In the genomic region with DNA sequence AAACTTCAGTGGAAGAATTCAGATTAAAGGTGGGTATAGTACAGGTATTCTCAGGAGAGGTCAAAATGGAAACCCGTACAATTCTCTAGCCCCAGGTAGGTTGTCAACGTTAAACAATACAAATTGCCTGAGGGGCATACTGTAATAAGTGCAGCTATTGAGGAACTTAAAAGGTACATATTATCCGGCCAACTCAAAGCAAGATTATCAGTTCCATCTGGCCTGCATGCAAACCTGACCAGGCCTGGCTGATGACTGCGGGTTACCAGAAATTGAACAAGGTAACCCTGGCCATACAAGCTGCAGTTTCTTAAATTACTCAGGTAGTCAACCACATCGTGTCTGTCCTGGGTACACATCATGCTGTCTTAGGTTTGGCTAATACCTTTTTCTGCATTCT, we compare ENCODE assay signal across 16 cellular contexts. TPM values are rescaled to one million over a fixed set of nuclear protein-coding genes. Genes with fewer than 3 reads are reported as not detected.
"Had no signal": no experiment of that assay in that cellular context is flagged by ENCODE, and none has a peak within 500 bp of the region (broad histone marks: within the 10 kb centered on the region; RNA-seq: fewer than 3 reads in every experiment).

No MANE protein-coding gene starts in this region.

- H3K4me2 ChIP-seq: PC-9 had no signal

- H3K4me1 Mint-ChIP-seq: activated CD4-positive, alpha-beta memory T cell treated with anti-CD3 and anti-CD28 coated beads, Interleukin-2, amount 10 ng/mL, durations not matched to agents 7 days and 5 days; activated CD4-positive, alpha-beta T cell treated with anti-CD3 and anti-CD28 coated beads for 36 hours; T-cell had no signal

- H3K27me3 Mint-ChIP-seq: activated CD4-positive, alpha-beta memory T cell treated with anti-CD3 and anti-CD28 coated beads, Interleukin-2, amount 10 ng/mL, durations not matched to agents 7 days and 5 days; activated CD4-positive, alpha-beta T cell treated with anti-CD3 and anti-CD28 coated beads for 36 hours; activated naive CD4-positive, alpha-beta T cell treated with anti-CD3 and anti-CD28 coated beads, Interleukin-2, amount 10 ng/mL, durations not matched to agents 7 days and 5 days; activated naive CD8-positive, alpha-beta T cell treated with anti-CD3 and anti-CD28 coated beads for 36 hours; T-cell had no signal

- H3K27ac Mint-ChIP-seq: activated CD4-positive, alpha-beta memory T cell treated with anti-CD3 and anti-CD28 coated beads, Interleukin-2, amount 10 ng/mL, durations not matched to agents 7 days and 5 days; activated CD4-positive, alpha-beta T cell treated with anti-CD3 and anti-CD28 coated beads for 36 hours; activated naive CD4-positive, alpha-beta T cell treated with anti-CD3 and anti-CD28 coated beads, Interleukin-2, amount 10 ng/mL, durations not matched to agents 7 days and 5 days; activated naive CD8-positive, alpha-beta T cell treated with anti-CD3 and anti-CD28 coated beads for 36 hours; activated T-cell treated with anti-CD3 and anti-CD28 coated beads, Interleukin-2, amount 50 U/mL, for 72 hours; activated T-helper 2 cell treated with anti-CD3 and anti-CD28 coated beads, Interferon-gamma antibody, Interleukin-2, Interleukin-4, amounts not matched to agents 10 μg/mL and 5 μg/mL and 100 μg/mL, durations not matched to agents 14 hours and 24 hours and 36 hours; T-cell had no signal

- DNase-seq: NCI-H1048, NCI-H2029 treated with DMSO at 0.1 percent for 48 hours, NCI-H510A treated with DMSO at 0.1 percent for 48 hours, SIG-M5, T1000 had no signal

- H3K4me3 Mint-ChIP-seq: activated CD4-positive, alpha-beta memory T cell treated with anti-CD3 and anti-CD28 coated beads, Interleukin-2, amount 10 ng/mL, durations not matched to agents 7 days and 5 days; activated CD4-positive, alpha-beta T cell treated with anti-CD3 and anti-CD28 coated beads for 36 hours; activated naive CD4-positive, alpha-beta T cell treated with anti-CD3 and anti-CD28 coated beads, Interleukin-2, amount 10 ng/mL, durations not matched to agents 7 days and 5 days; activated naive CD8-positive, alpha-beta T cell treated with anti-CD3 and anti-CD28 coated beads for 36 hours; activated T-cell treated with anti-CD3 and anti-CD28 coated beads, Interleukin-2, amount 50 U/mL, for 72 hours; T-cell had no signal

- H3K9me3 Mint-ChIP-seq: activated CD4-positive, alpha-beta memory T cell treated with anti-CD3 and anti-CD28 coated beads, Interleukin-2, amount 10 ng/mL, durations not matched to agents 7 days and 5 days; activated naive CD4-positive, alpha-beta T cell treated with anti-CD3 and anti-CD28 coated beads, Interleukin-2, amount 10 ng/mL, durations not matched to agents 7 days and 5 days; activated naive CD8-positive, alpha-beta T cell treated with anti-CD3 and anti-CD28 coated beads for 36 hours; activated T-cell treated with anti-CD3 and anti-CD28 coated beads, Interleukin-2, amount 50 U/mL, for 72 hours; activated T-helper 2 cell treated with anti-CD3 and anti-CD28 coated beads, Interferon-gamma antibody, Interleukin-2, Interleukin-4, amounts not matched to agents 10 μg/mL and 5 μg/mL and 100 μg/mL, durations not matched to agents 14 hours and 24 hours and 36 hours; T-cell had no signal

- H3K27ac ChIP-seq: PC-9 had no signal

- H3K4me3 ChIP-seq: K562, PC-9 had no signal

- H2AFZ ChIP-seq: PC-9 had no signal

- H3K36me3 Mint-ChIP-seq: activated naive CD4-positive, alpha-beta T cell treated with anti-CD3 and anti-CD28 coated beads, Interleukin-2, amount 10 ng/mL, durations not matched to agents 7 days and 5 days; activated naive CD8-positive, alpha-beta T cell treated with anti-CD3 and anti-CD28 coated beads for 36 hours; T-cell had no signal

RNA-seq across cellular contexts. Expression of a gene that starts 46.7 kb away (rescaled TPM):
- total RNA-seq: activated CD4-positive, alpha-beta memory T cell treated with anti-CD3 and anti-CD28 coated beads, Interleukin-2, amount 10 ng/mL, durations not matched to agents 7 days and 5 days; activated CD4-positive, alpha-beta T cell treated with anti-CD3 and anti-CD28 coated beads for 36 hours; activated CD8-positive, alpha-beta memory T cell treated with anti-CD3 and anti-CD28 coated beads for 36 hours; activated naive CD8-positive, alpha-beta T cell treated with anti-CD3 and anti-CD28 coated beads for 36 hours; activated T-cell treated with anti-CD3 and anti-CD28 coated beads, Interleukin-2, amount 50 U/mL, for 72 hours; activated T-helper 2 cell treated with anti-CD3 and anti-CD28 coated beads, Interferon-gamma antibody, Interleukin-2, Interleukin-4, amounts not matched to agents 10 μg/mL and 5 μg/mL and 100 μg/mL, durations not matched to agents 14 hours and 24 hours and 36 hours; K562; PC-9; T-cell had no signal
- polyA plus RNA-seq: adipose tissue, K562 had no signal
